ENCODE assay signal across 18 cellular contexts in genomic region chr14:99633141-99633540, GRCh38. TPM values are rescaled to one million over a fixed set of nuclear protein-coding genes. Genes with fewer than 3 reads are reported as not detected.
"Had no signal": no experiment of that assay in that cellular context is flagged by ENCODE, and none has a peak within 500 bp of the region (broad histone marks: within the 10 kb centered on the region; RNA-seq: fewer than 3 reads in every experiment).

No MANE protein-coding gene starts in this region.

- H2AFZ ChIP-seq: PC-9 had no signal

- H3K36me3 Mint-ChIP-seq: activated naive CD4-positive, alpha-beta T cell treated with anti-CD3 and anti-CD28 coated beads, Interleukin-2, amount 50 U/mL, for 24 hours had no signal

- H3K4me3 Mint-ChIP-seq: activated CD8-positive, alpha-beta T cell treated with anti-CD3 and anti-CD28 coated beads for 36 hours; activated naive CD4-positive, alpha-beta T cell treated with anti-CD3 and anti-CD28 coated beads, Interleukin-2, amount 50 U/mL, for 24 hours; central memory CD8-positive, alpha-beta T cell; T-helper 1 cell treated with Interleukin-12 subunit alpha and Interleukin-12 subunit beta and Interleukin-4 antibody, amounts not matched to agents 30 μg/mL and 1 μg/mL, for 36 hours had no signal

- H3K9me3 Mint-ChIP-seq: activated CD8-positive, alpha-beta T cell treated with anti-CD3 and anti-CD28 coated beads for 36 hours; activated naive CD4-positive, alpha-beta T cell treated with anti-CD3 and anti-CD28 coated beads, Interleukin-2, amount 50 U/mL, for 24 hours; central memory CD8-positive, alpha-beta T cell; T-helper 1 cell treated with Interleukin-12 subunit alpha and Interleukin-12 subunit beta and Interleukin-4 antibody, amounts not matched to agents 30 μg/mL and 1 μg/mL, for 36 hours had no signal

- ATAC-seq: activated CD8-positive, alpha-beta T cell treated with anti-CD3 and anti-CD28 coated beads for 36 hours had no signal

- H3K4me3 ChIP-seq: PC-9 had no signal

- H3K4me2 ChIP-seq: PC-9 had no signal

- H3K27ac ChIP-seq: PC-9 had no signal

- H3K27ac Mint-ChIP-seq: activated CD8-positive, alpha-beta T cell treated with anti-CD3 and anti-CD28 coated beads for 36 hours; activated naive CD4-positive, alpha-beta T cell treated with anti-CD3 and anti-CD28 coated beads, Interleukin-2, amount 50 U/mL, for 24 hours; T-helper 1 cell treated with Interleukin-12 subunit alpha and Interleukin-12 subunit beta and Interleukin-4 antibody, amounts not matched to agents 30 μg/mL and 1 μg/mL, for 36 hours had no signal

- DNase-seq: activated CD4-positive, CD25-positive, alpha-beta regulatory T cell; activated CD8-positive, alpha-beta memory T cell treated with anti-CD3 and anti-CD28 coated beads, Interleukin-2, amount 50 U/mL, for 48 hours; activated CD8-positive, alpha-beta T cell treated with anti-CD3 and anti-CD28 coated beads for 36 hours; activated T-cell treated with anti-CD3 and anti-CD28 coated beads, Interleukin-2, amount 50 U/mL, for 1 hour; MM.1S; NCI-H1105 treated with DMSO at 0.1 percent for 48 hours; NCI-H1436 treated with DMSO at 0.1 percent for 48 hours; NCI-H187; NCI-H2081; NCI-H524; PC-9; SHP77 treated with DMSO at 0.1 percent for 48 hours; T1000 had no signal

- H3K4me1 Mint-ChIP-seq: central memory CD8-positive, alpha-beta T cell had no signal

RNA-seq across cellular contexts. Expression of gene CYP46A1, which starts 51.0 kb away (rescaled TPM):
- total RNA-seq: bronchial epithelial cell, PC-9, SK-MEL-5 had no signal
